15 cellular contexts compared by ENCODE assay signal in the genomic region with DNA sequence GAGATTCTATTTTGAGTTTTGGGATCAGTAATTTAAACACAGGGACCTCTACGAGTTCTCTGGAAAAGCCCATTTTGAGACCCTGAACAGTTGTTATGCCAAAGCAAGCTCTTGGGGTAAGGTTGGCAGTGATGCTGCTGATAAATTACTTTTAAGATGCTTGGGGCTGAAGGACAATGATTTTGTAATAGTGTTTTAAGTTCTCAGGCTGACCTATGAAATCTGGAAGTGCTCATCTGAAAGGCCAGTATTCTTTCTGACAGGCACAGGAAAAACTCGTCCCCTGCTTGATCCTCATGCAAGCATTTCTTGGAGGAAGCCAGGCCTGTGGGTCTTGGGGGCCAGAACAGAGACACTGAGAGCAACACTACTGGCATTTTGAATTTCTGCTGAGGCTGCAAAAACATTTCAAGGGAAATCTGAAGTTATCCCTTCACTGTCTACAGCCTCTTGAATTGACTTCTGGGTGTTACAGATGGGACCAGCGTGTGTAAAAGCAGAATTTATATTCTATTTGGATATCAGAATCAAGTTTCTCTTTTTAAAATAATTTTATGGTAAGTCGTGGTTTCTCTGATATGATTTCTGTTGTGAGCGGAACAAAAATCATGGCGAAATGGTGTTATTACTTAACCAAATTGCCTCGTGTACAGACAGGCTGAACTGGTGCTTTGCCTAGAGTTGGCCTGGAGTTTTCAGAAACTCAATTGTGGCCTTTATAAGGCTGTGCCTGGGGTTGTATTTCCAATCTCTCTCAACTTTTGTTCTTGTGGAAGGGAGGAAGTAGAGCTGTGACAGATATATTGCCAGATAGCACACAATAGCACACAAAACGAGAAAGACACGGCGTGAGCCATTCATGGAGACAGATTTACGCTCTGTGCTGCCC.
A peak's percentile ranks its signal among the peaks of the same experiment; 100 is the strongest.
DNase-seq lines count a peak whose midpoint lies in the region; ATAC-seq and TF ChIP-seq lines count a peak whose summit lies in the region.
"Had no signal": no experiment of that assay in that cellular context is flagged by ENCODE, and none has a peak within 500 bp of the region (broad histone marks: within the 10 kb centered on the region; RNA-seq: fewer than 3 reads in every experiment).

No MANE protein-coding gene starts in this region.

- no peaks in the 10 kb centered on the region for H3K27me3 Mint-ChIP-seq in brain

- no peaks in the 10 kb centered on the region for H3K36me3 ChIP-seq in muscle layer of colon (ENCODE audit: insufficient read depth, low read length)
- H3K36me3 ChIP-seq: SJSA1 had no signal

- peak overlapping the region; percentile 36 for H3K27ac ChIP-seq in muscle layer of colon (ENCODE audit: low read depth, low read length)
- H3K27ac ChIP-seq: body of pancreas, SJSA1 had no signal

- H3K9ac ChIP-seq in muscle layer of colon (ENCODE audit: low read length): no peak overlapping the region

- DNase-seq in Right ventricle myocardium inferior (ENCODE audit: missing footprints): no peak
- DNase-seq in cardiac septum (ENCODE audit: low spot score): no peak
- DNase-seq in ureter (ENCODE audit: low spot score): no peak
- DNase-seq in activated naive CD4-positive, alpha-beta T cell (lab: John Stamatoyannopoulos, UW): no peak
- DNase-seq: ACHN, activated gamma-delta T cell, body of pancreas, left cardiac atrium, NCI-H1436 treated with DMSO at 0.1 percent for 48 hours had no signal

- H3K4me1 Mint-ChIP-seq in brain: peaks cover 81% of the 10 kb centered on the region

- intact Hi-C loops in Right ventricle myocardium inferior (cut with DNase I): no loop called here
- intact Hi-C loops in cardiac septum (cut with DNase I): no loop called here

- H3K4me1 ChIP-seq in muscle layer of colon (ENCODE audit: insufficient read depth, low read length): peaks cover 36% of the 10 kb centered on the region
- H3K4me1 ChIP-seq: SJSA1 had no signal

- H3K36me3 Mint-ChIP-seq in brain: no peaks in the 10 kb centered on the region

- ATAC-seq in Right ventricle myocardium inferior (peak; percentile 8), GM18498 (IDR thresholded peaks at IDR 0.05; ENCODE audit: unreplicated experiment) (no peak), GM21515 (IDR thresholded peaks at IDR 0.05; ENCODE audit: unreplicated experiment) (no peak)
- ATAC-seq: body of pancreas had no signal

- no peaks in the 10 kb centered on the region for H3K9me3 ChIP-seq in muscle layer of colon (ENCODE audit: low read length)
- H3K9me3 ChIP-seq: body of pancreas, SJSA1 had no signal

- H3K4me3 Mint-ChIP-seq in brain: peak overlapping the region in 4 of 5 experiments; percentile 43 to 56 (median 48)

- H3K9me3 Mint-ChIP-seq in brain: no peaks in the 10 kb centered on the region

- H3K4me3 ChIP-seq in muscle layer of colon (ENCODE audit: low read depth in 1 of 2, low read length in 2 of 2): peak overlapping the region in 1 of 2 donors; percentile 2
- H3K4me3 ChIP-seq: body of pancreas, SJSA1, smooth muscle cell had no signal

- no peaks in the 10 kb centered on the region for H3K27me3 ChIP-seq in muscle layer of colon (ENCODE audit: control insufficient read depth in 1 of 2, insufficient read depth in 2 of 2, low read length in 2 of 2)
- H3K27me3 ChIP-seq: body of pancreas, SJSA1 had no signal

- peak overlapping the region in 4 of 5 experiments; percentile 24 to 71 (median 48) for H3K27ac Mint-ChIP-seq in brain

- TF ChIP-seq CTCF in brain (conservative IDR thresholded peaks at IDR 0.05): no peak
